ENCODE assay signal across 34 cellular contexts in the genomic region with DNA sequence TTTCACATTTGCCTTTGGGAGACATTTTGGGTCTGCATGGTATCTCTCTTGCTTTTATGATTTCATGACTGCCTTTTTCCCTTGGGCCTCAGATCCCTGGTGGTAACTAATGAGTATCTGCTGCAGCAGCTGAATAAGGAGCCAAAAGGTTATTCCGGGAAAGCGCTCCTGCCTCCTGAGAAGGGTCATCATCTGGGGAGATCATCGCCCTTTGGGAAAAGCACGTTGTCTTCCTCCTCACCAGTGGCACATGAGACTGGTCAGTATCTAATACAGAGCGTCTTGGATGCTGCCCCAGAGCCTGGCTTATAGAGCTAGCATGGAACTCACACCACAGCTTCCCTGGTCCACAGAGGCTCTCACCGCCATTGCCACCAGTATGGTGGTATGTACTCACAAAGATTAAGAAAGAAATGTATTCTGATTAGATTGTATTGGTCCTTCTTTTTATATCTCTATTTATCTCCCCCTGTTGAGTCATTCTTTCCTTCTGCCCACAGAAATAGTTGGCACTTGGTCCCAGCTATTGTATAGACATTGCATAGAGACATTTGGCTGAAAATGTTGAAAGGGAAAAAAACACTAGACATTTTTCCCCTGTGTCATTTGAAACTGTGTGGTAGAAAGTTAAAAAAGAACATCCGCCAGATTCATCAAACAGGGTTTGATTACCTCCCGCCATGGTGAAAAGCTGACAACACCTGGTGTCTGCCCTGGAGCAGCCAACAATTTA. TPM values are rescaled to one million over a fixed set of nuclear protein-coding genes. Genes with fewer than 3 reads are reported as not detected.
DNase-seq lines count a peak whose midpoint lies in the region; ATAC-seq and TF ChIP-seq lines count a peak whose summit lies in the region.
"Had no signal": no experiment of that assay in that cellular context is flagged by ENCODE, and none has a peak within 500 bp of the region (broad histone marks: within the 10 kb centered on the region; RNA-seq: fewer than 3 reads in every experiment).

No MANE protein-coding gene starts in this region.

- no peaks in the 10 kb centered on the region for H3K36me3 ChIP-seq in sigmoid colon
- H3K36me3 ChIP-seq: colonic mucosa, heart left ventricle, prostate gland, right lobe of liver, SJCRH30, tibial artery, vagina had no signal

- H3K27me3 ChIP-seq in sigmoid colon = no peaks in the 10 kb centered on the region
- H3K27me3 ChIP-seq: colonic mucosa, right lobe of liver, SJCRH30, vagina had no signal

- no peak overlapping the region for H3K4me3 Mint-ChIP-seq in stimulated activated naive CD8-positive, alpha-beta T cell treated with anti-CD3 and anti-CD28 coated beads, Interleukin-15, amount 100 ng/mL, for 72 hours
- H3K4me3 Mint-ChIP-seq in stimulated activated naive CD8-positive, alpha-beta T cell treated with anti-CD3 and anti-CD28 coated beads, Interleukin-15, Interleukin-2, amounts not matched to agents 100 ng/mL and 50 ng/mL, for 24 hours = no peak overlapping the region
- H3K4me3 Mint-ChIP-seq: activated naive CD4-positive, alpha-beta T cell treated with anti-CD3 and anti-CD28 coated beads, Interleukin-2, amount 50 U/mL, for 24 hours; activated T-helper 17 cell treated with anti-CD3 and anti-CD28 coated beads, Interleukin-2, amount 50 U/mL, for 72 hours; mesothelial cell of epicardium; naive B cell had no signal

- no peaks in the 10 kb centered on the region for H3K9me3 Mint-ChIP-seq in stimulated activated naive CD8-positive, alpha-beta T cell treated with anti-CD3 and anti-CD28 coated beads, Interleukin-15, amount 100 ng/mL, for 72 hours
- H3K9me3 Mint-ChIP-seq in stimulated activated naive CD8-positive, alpha-beta T cell treated with anti-CD3 and anti-CD28 coated beads, Interleukin-15, Interleukin-2, amounts not matched to agents 100 ng/mL and 50 ng/mL, for 24 hours = no peaks in the 10 kb centered on the region
- H3K9me3 Mint-ChIP-seq: activated naive CD4-positive, alpha-beta T cell treated with anti-CD3 and anti-CD28 coated beads, Interleukin-2, amount 50 U/mL, for 24 hours; activated T-helper 17 cell treated with anti-CD3 and anti-CD28 coated beads, Interleukin-2, amount 50 U/mL, for 72 hours; mesothelial cell of epicardium; naive B cell had no signal

- peak; percentile 45 for ATAC-seq in stimulated activated naive CD8-positive, alpha-beta T cell treated with anti-CD3 and anti-CD28 coated beads, Interleukin-15, Interleukin-2, amounts not matched to agents 100 U/mL and 50 U/mL, for 24 hours
- ATAC-seq in stimulated activated naive CD8-positive, alpha-beta T cell treated with anti-CD3 and anti-CD28 coated beads, Interleukin-15, amount 100 ng/mL, for 72 hours = no peak
- ATAC-seq in GM19397 (IDR thresholded peaks at IDR 0.05; ENCODE audit: unreplicated experiment) = no peak
- ATAC-seq: foreskin keratinocyte, right lobe of liver had no signal

- no peaks in the 10 kb centered on the region for H3K9me3 ChIP-seq in sigmoid colon
- H3K9me3 ChIP-seq: colonic mucosa, heart left ventricle, prostate gland, right lobe of liver, SJCRH30, tibial artery, vagina had no signal

- no peak overlapping the region for H3K27ac ChIP-seq in sigmoid colon
- H3K27ac ChIP-seq: colonic mucosa, foreskin keratinocyte, prostate gland, right lobe of liver, SJCRH30, tibial artery, vagina had no signal

- H3K36me3 Mint-ChIP-seq in stimulated activated naive CD8-positive, alpha-beta T cell treated with anti-CD3 and anti-CD28 coated beads, Interleukin-15, Interleukin-2, amounts not matched to agents 100 ng/mL and 50 ng/mL, for 24 hours (ENCODE audit: low read depth) = no peaks in the 10 kb centered on the region
- H3K36me3 Mint-ChIP-seq: activated naive CD4-positive, alpha-beta T cell treated with anti-CD3 and anti-CD28 coated beads, Interleukin-2, amount 50 U/mL, for 24 hours; mesothelial cell of epicardium; naive B cell had no signal

- H3K4me1 ChIP-seq in sigmoid colon = no peaks in the 10 kb centered on the region
- H3K4me1 ChIP-seq: colonic mucosa, foreskin keratinocyte, prostate gland, right lobe of liver, SJCRH30, tibial artery, vagina had no signal

- intact Hi-C loops in sigmoid colon (cut with DNase I) = no loop called here

- H3K27me3 Mint-ChIP-seq in stimulated activated naive CD8-positive, alpha-beta T cell treated with anti-CD3 and anti-CD28 coated beads, Interleukin-15, amount 100 ng/mL, for 72 hours = no peaks in the 10 kb centered on the region
- H3K27me3 Mint-ChIP-seq in stimulated activated naive CD8-positive, alpha-beta T cell treated with anti-CD3 and anti-CD28 coated beads, Interleukin-15, Interleukin-2, amounts not matched to agents 100 ng/mL and 50 ng/mL, for 24 hours = no peaks in the 10 kb centered on the region
- H3K27me3 Mint-ChIP-seq: activated naive CD4-positive, alpha-beta T cell treated with anti-CD3 and anti-CD28 coated beads, Interleukin-2, amount 50 U/mL, for 24 hours; activated T-helper 17 cell treated with anti-CD3 and anti-CD28 coated beads, Interleukin-2, amount 50 U/mL, for 72 hours had no signal

- no peak overlapping the region for H3K27ac Mint-ChIP-seq in stimulated activated naive CD8-positive, alpha-beta T cell treated with anti-CD3 and anti-CD28 coated beads, Interleukin-15, amount 100 ng/mL, for 72 hours
- H3K27ac Mint-ChIP-seq in stimulated activated naive CD8-positive, alpha-beta T cell treated with anti-CD3 and anti-CD28 coated beads, Interleukin-15, Interleukin-2, amounts not matched to agents 100 ng/mL and 50 ng/mL, for 24 hours = peak overlapping the region; percentile 57
- H3K27ac Mint-ChIP-seq: activated naive CD4-positive, alpha-beta T cell treated with anti-CD3 and anti-CD28 coated beads, Interleukin-2, amount 50 U/mL, for 24 hours; activated T-helper 17 cell treated with anti-CD3 and anti-CD28 coated beads, Interleukin-2, amount 50 U/mL, for 72 hours; mesothelial cell of epicardium; naive B cell had no signal

- no peak for TF ChIP-seq CTCF in sigmoid colon (IDR thresholded peaks at IDR 0.05)

- no peak for TF ChIP-seq POLR2A in sigmoid colon (IDR thresholded peaks at IDR 0.05)

- no peaks in the 10 kb centered on the region for H3K4me1 Mint-ChIP-seq in stimulated activated naive CD8-positive, alpha-beta T cell treated with anti-CD3 and anti-CD28 coated beads, Interleukin-15, amount 100 ng/mL, for 72 hours
- H3K4me1 Mint-ChIP-seq in stimulated activated naive CD8-positive, alpha-beta T cell treated with anti-CD3 and anti-CD28 coated beads, Interleukin-15, Interleukin-2, amounts not matched to agents 100 ng/mL and 50 ng/mL, for 24 hours (ENCODE audit: low read depth) = peaks cover 14% of the 10 kb centered on the region
- H3K4me1 Mint-ChIP-seq: activated naive CD4-positive, alpha-beta T cell treated with anti-CD3 and anti-CD28 coated beads, Interleukin-2, amount 50 U/mL, for 24 hours; activated T-helper 17 cell treated with anti-CD3 and anti-CD28 coated beads, Interleukin-2, amount 50 U/mL, for 72 hours; mesothelial cell of epicardium had no signal

- 90 to 94% methylated on average over 8 of the region's 8 CpGs for WGBS in sigmoid colon, 2 donors

- DNase-seq in NCI-H2107 treated with DMSO at 0.1 percent for 48 hours (lab: John Stamatoyannopoulos, UW; ENCODE audit: unreplicated experiment) = peak; percentile 19
- no peak for DNase-seq in NCI-H2107 (lab: John Stamatoyannopoulos, UW)
- no peak for DNase-seq in stimulated activated naive CD8-positive, alpha-beta T cell treated with anti-CD3 and anti-CD28 coated beads, Interleukin-15, Interleukin-2, amounts not matched to agents 100 U/mL and 50 U/mL, for 24 hours
- DNase-seq in stimulated activated naive CD8-positive, alpha-beta T cell treated with anti-CD3 and anti-CD28 coated beads, Interleukin-15, amount 100 ng/mL, for 72 hours = no peak
- DNase-seq in dermis blood vessel endothelial cell = peak; percentile 71
- DNase-seq in sigmoid colon = no peak
- DNase-seq: activated CD4-positive, alpha-beta T cell treated with anti-CD3 and anti-CD28 coated beads, Interleukin-2, amount 50 U/mL, for 4 hours; activated CD4-positive, CD25-positive, alpha-beta regulatory T cell; anterior cingulate cortex; Calu3; colonic mucosa; DMS79; effector memory CD4-positive, alpha-beta T cell; foreskin keratinocyte; GF-D8; naive B cell; NCI-H1436; NCI-H226; NCI-H82; right lobe of liver; RPMI8226; SJCRH30; tibial artery had no signal

- H3K4me3 ChIP-seq in sigmoid colon = no peak overlapping the region
- H3K4me3 ChIP-seq: colonic mucosa, heart left ventricle, prostate gland, right lobe of liver, SJCRH30, tibial artery, vagina had no signal

- TF ChIP-seq EP300 in sigmoid colon (IDR thresholded peaks at IDR 0.05) = no peak

RNA-seq across cellular contexts. Expression of a gene that starts 8.4 kb away (rescaled TPM):
- total RNA-seq in dermis blood vessel endothelial cell = 0.19 TPM in 1 of 2 replicates, not detected in the other
- 10 to 100 TPM in 3 of 4 donors, 1 to 10 TPM in 1; 8.1 to 27.4 (median 16.9) TPM for total RNA-seq in sigmoid colon
- polyA plus RNA-seq in sigmoid colon = 10 to 100 TPM in 1 of 3 donors, 1 to 10 TPM in 2; 2.4 to 13.6 (median 8.6) TPM

RNA-seq across cellular contexts. Expression of a gene that starts 31.3 kb away (rescaled TPM):
- total RNA-seq in dermis blood vessel endothelial cell (3.7 and 6.3 TPM in 2 replicates), sigmoid colon (10 to 100 TPM; 12.7 to 18.3 (median 16.1) TPM)
- polyA plus RNA-seq in sigmoid colon = 1 to 10 TPM; 4.2 to 6.6 (median 4.4) TPM
- total RNA-seq: SJCRH30 had no signal

RNA-seq across cellular contexts. Expression of a gene that starts 46.0 kb away (rescaled TPM):
- total RNA-seq in dermis blood vessel endothelial cell (0.23 TPM in 1 of 2 replicates, not detected in the other), sigmoid colon (1 to 10 TPM in 2 of 4 donors, under 1 TPM in 1, not detected in 1; 0.14 to 3.9 (median 1.4) TPM)
- 100 to 1,000 TPM in 1 of 3 donors, 10 to 100 TPM in 2; 88.3 to 353 (median 90.4) TPM for polyA plus RNA-seq in sigmoid colon

RNA-seq across cellular contexts. Expression of a gene that starts 58.3 kb away (rescaled TPM):
- total RNA-seq in dermis blood vessel endothelial cell = not detected in 2 replicates
- total RNA-seq in sigmoid colon = under 1 TPM in 1 of 4 donors, not detected in 3; 0.55 TPM
- under 1 TPM in 1 of 3 donors, not detected in 2; 0.74 TPM for polyA plus RNA-seq in sigmoid colon
- total RNA-seq: cardiac septum, foreskin keratinocyte, right lobe of liver, SJCRH30, vagina had no signal
- polyA plus RNA-seq: foreskin keratinocyte, keratinocyte had no signal

RNA-seq across cellular contexts. Expression of a gene that starts 58.4 kb away (rescaled TPM):
- total RNA-seq in dermis blood vessel endothelial cell (under 0.01 TPM in 1 of 2 replicates, not detected in the other), sigmoid colon (under 1 TPM in 1 of 4 donors, not detected in 3; under 0.01 TPM)
- under 1 TPM in 1 of 3 donors, not detected in 2; 0.04 TPM for polyA plus RNA-seq in sigmoid colon
- total RNA-seq: cardiac septum, foreskin keratinocyte, right lobe of liver, vagina had no signal
- polyA plus RNA-seq: esophagus, foreskin keratinocyte, keratinocyte had no signal

Comparison
In these comparisons a context has a peak if more than half of its experiments do, and no peak if none do; other contexts are left out.
1. DNase-seq: peak in NCI-H2107 treated with DMSO at 0.1 percent for 48 hours (single experiment) and dermis blood vessel endothelial cell (single experiment); none in NCI-H2107 (single experiment), stimulated activated naive CD8-positive, alpha-beta T cell treated with anti-CD3 and anti-CD28 coated beads, Interleukin-15, Interleukin-2, amounts not matched to agents 100 U/mL and 50 U/mL, for 24 hours (single experiment), stimulated activated naive CD8-positive, alpha-beta T cell treated with anti-CD3 and anti-CD28 coated beads, Interleukin-15, amount 100 ng/mL, for 72 hours (0 of 2) and sigmoid colon (single experiment).